ENCODE assay signal across 9 cellular contexts in genomic region chr6:87656857-87657256, GRCh38. TPM values are rescaled to one million over a fixed set of nuclear protein-coding genes. Genes with fewer than 3 reads are reported as not detected.
DNase-seq lines count a peak whose midpoint lies in the region; ATAC-seq and TF ChIP-seq lines count a peak whose summit lies in the region.
"Had no signal": no experiment of that assay in that cellular context is flagged by ENCODE, and none has a peak within 500 bp of the region (broad histone marks: within the 10 kb centered on the region; RNA-seq: fewer than 3 reads in every experiment).

No MANE protein-coding gene starts in this region.

- POLR2A ChIA-PET in RWPE1 (lab: Yijun Ruan, JAX; ENCODE audit: low non-redundant PET) = no interaction called here

- no peak overlapping the region for H3K27ac ChIP-seq in RWPE1

- peak; percentile 60 for ATAC-seq in GM18517 (IDR thresholded peaks at IDR 0.05; ENCODE audit: unreplicated experiment)
- peak; percentile 76 for ATAC-seq in GM21576 (IDR thresholded peaks at IDR 0.05; ENCODE audit: unreplicated experiment)
- peak; percentile 48 for ATAC-seq in HG03520 (IDR thresholded peaks at IDR 0.05; ENCODE audit: unreplicated experiment)

- CTCF ChIA-PET in RWPE1 (lab: Yijun Ruan, JAX) = interaction anchor here (0.6 kb wide), 1 partner anchor 344 kb away, joined by 4 read pairs; no protein-coding TSS in a partner anchor

- DNase-seq in dermis microvascular lymphatic vessel endothelial cell (ENCODE audit: low read depth in 2 of 2) (peak; percentile 3 to 40), RWPE1 (ENCODE audit: low spot score) (no peak), NCI-H524 treated with DMSO at 0.1 percent for 48 hours (lab: John Stamatoyannopoulos, UW) (no peak), activated gamma-delta T cell (lab: John Stamatoyannopoulos, UW) (no peak), COLO668 (lab: John Stamatoyannopoulos, UW; ENCODE audit: unreplicated experiment) (no peak)
- DNase-seq: OCI-M1 had no signal

- TF ChIP-seq CTCF in RWPE1 (conservative IDR thresholded peaks at IDR 0.05; ENCODE audit: low read depth) = no peak

RNA-seq across cellular contexts. Expression of gene AKIRIN2, which starts 45.2 kb away (rescaled TPM):
- total RNA-seq in dermis microvascular lymphatic vessel endothelial cell = 13.6 and 16.3 TPM in 2 replicates

Comparison
In these comparisons a context has a peak if more than half of its experiments do, and no peak if none do; other contexts are left out.
1. DNase-seq: peak in dermis microvascular lymphatic vessel endothelial cell (2 of 2); none in RWPE1 (single experiment), NCI-H524 treated with DMSO at 0.1 percent for 48 hours (single experiment), activated gamma-delta T cell (single experiment) and COLO668 (single experiment).
2. Peak in every context shown above with its lines, with median percentiles within 50 percentile points of each other: ATAC-seq.